In the genomic region with DNA sequence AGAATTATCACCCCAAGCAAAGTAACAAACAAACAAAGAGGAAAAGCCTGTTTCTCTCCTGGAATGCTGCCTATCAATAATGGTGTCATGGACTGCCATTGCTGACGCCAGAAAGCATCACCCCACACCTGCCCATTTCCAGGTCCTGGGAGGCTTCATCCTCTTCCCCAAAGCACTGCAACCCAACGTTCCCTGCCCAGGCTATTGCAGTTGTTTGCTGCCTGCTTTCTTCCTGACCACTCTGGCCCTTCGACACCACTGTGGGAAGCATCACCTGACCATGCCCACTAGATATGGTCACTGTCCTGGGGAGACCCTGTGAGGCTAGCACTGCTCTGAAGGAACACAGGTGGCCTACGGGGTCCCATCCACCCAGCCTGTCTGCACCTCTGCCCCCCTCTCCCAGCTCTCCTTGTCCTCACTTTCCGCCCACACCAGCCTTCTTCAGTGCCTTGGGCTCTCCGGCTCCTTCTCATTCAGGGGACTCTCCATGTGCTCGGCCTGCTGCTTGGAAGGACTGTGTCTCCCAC, we compare ENCODE assay signal across 24 cellular contexts.
"Had no signal": no experiment of that assay in that cellular context is flagged by ENCODE, and none has a peak within 500 bp of the region (broad histone marks: within the 10 kb centered on the region; RNA-seq: fewer than 3 reads in every experiment).

No MANE protein-coding gene starts in this region.

- H3K27me3 Mint-ChIP-seq: memory B cell had no signal

- H3K4me1 Mint-ChIP-seq: memory B cell; naive thymus-derived CD8-positive, alpha-beta T cell; neural crest cell; stimulated activated memory B cell treated with anti-CD40 and anti-IgM and Interleukin-4, amounts not matched to agents 10 μg/mL and 1 μg/mL and 100 μg/mL, for 72 hours; stimulated activated naive CD8-positive, alpha-beta T cell treated with anti-CD3 and anti-CD28 coated beads, Interleukin-15, amount 100 ng/mL, for 72 hours had no signal

- H3K9me3 Mint-ChIP-seq: naive thymus-derived CD8-positive, alpha-beta T cell; neural crest cell; stimulated activated memory B cell treated with anti-CD40 and anti-IgM and Interleukin-4, amounts not matched to agents 10 μg/mL and 1 μg/mL and 100 μg/mL, for 72 hours; type B pancreatic cell had no signal

- H3K27ac Mint-ChIP-seq: memory B cell; naive thymus-derived CD8-positive, alpha-beta T cell; progenitor cell of endocrine pancreas; stimulated activated memory B cell treated with anti-CD40 and anti-IgM and Interleukin-4, amounts not matched to agents 10 μg/mL and 1 μg/mL and 100 μg/mL, for 72 hours; type B pancreatic cell had no signal

- H3K27me3 ChIP-seq: ovary, right atrium auricular region, right lobe of liver, tibial nerve had no signal

- H3K4me1 ChIP-seq: left ventricle myocardium inferior, right atrium auricular region, right lobe of liver, tibial nerve had no signal

- ATAC-seq: left colon; naive thymus-derived CD8-positive, alpha-beta T cell; right lobe of liver; stimulated activated memory B cell treated with anti-CD40 and anti-IgM and Interleukin-4, amounts not matched to agents 10 μg/mL and 1 μg/mL and 100 μg/mL, for 72 hours; stimulated activated naive CD8-positive, alpha-beta T cell treated with anti-CD3 and anti-CD28 coated beads, Interleukin-15, amount 100 ng/mL, for 72 hours had no signal

- H3K9me3 ChIP-seq: left ventricle myocardium inferior, neutrophil, ovary, right atrium auricular region, right lobe of liver had no signal

- H3K4me3 ChIP-seq: left ventricle myocardium inferior, ovary, right atrium auricular region, right lobe of liver, smooth muscle cell, tibial nerve had no signal

- H3K4me2 ChIP-seq: smooth muscle cell had no signal

- H3K4me3 Mint-ChIP-seq: memory B cell; naive thymus-derived CD8-positive, alpha-beta T cell; neural crest cell; stimulated activated memory B cell treated with anti-CD40 and anti-IgM and Interleukin-4, amounts not matched to agents 10 μg/mL and 1 μg/mL and 100 μg/mL, for 72 hours; stimulated activated naive CD8-positive, alpha-beta T cell treated with anti-CD3 and anti-CD28 coated beads, Interleukin-15, amount 100 ng/mL, for 72 hours; type B pancreatic cell had no signal

- H3K27ac ChIP-seq: left ventricle myocardium inferior, neutrophil, ovary, right atrium auricular region, right lobe of liver, tibial nerve had no signal

- DNase-seq: hippocampal formation; left colon; left ventricle myocardium inferior; midbrain; naive thymus-derived CD8-positive, alpha-beta T cell; occipital lobe; ovary; right lobe of liver; stimulated activated CD4-positive, alpha-beta T cell treated with anti-CD3 and anti-CD28 coated beads, Interleukin-1b, Interleukin-23, amount 100 ng/mL, for 48 hours; stimulated activated CD4-positive, alpha-beta T cell treated with anti-CD3 and anti-CD28 coated beads, Interleukin-2, amount 100 ng/mL, for 48 hours; stimulated activated CD4-positive, alpha-beta T cell treated with anti-CD3 and anti-CD28 coated beads, Interleukin-4, amount 100 ng/mL, for 4 hours; stimulated activated CD8-positive, alpha-beta memory T cell treated with anti-CD3 and anti-CD28 coated beads, Interleukin-4, amount 100 ng/mL, for 48 hours; stimulated activated naive CD4-positive, alpha-beta T cell treated with Interleukin-2 at 50 U/mL for 16 hours; stimulated activated naive CD8-positive, alpha-beta T cell treated with anti-CD3 and anti-CD28 coated beads, Interleukin-15, amount 100 ng/mL, for 72 hours; substantia nigra had no signal

- H3K36me3 ChIP-seq: left ventricle myocardium inferior, neutrophil, ovary, right atrium auricular region, right lobe of liver, tibial nerve had no signal

- H3K36me3 Mint-ChIP-seq: memory B cell; naive thymus-derived CD8-positive, alpha-beta T cell; stimulated activated memory B cell treated with anti-CD40 and anti-IgM and Interleukin-4, amounts not matched to agents 10 μg/mL and 1 μg/mL and 100 μg/mL, for 72 hours; type B pancreatic cell had no signal
